In the genomic region with DNA sequence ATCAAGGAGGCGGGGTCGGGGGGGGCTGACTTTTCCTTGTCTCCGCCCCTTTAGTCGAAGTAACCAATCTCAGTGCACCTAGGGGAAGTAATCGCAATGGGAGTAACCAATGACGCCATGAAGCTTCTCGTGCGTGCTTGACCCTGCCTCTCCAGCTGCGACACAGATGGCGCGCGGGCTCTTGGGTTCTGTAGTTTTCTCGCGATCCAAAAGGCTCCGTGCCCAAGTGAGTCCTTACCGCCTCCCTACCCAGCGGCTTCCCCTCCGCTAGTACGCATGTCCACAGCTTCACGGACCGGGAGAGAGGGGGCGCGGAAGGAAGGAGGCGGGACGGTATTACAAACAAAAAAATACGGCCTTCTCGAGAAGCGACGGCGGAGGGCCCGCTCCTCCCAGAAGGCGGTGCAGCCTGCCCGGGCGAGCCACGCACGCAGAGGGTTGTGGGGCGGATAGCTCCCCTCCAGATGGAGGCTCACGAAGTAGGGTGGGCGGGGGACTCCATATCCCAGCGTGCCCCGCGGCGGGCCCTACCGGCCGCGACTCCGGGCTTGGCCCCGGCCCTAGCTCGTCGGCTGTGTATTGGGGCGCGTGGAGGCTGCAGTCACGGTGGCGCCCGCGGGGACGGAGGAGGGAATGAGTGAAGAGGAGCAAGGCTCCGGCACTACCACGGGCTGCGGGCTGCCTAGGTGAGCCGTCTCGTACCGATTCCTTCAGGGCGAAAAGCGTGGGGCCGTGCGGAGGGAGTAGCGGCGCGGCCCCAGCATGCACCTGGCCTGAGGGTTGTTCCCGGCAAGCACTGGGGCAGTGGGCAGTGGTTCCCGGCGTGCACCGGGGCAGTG, we compare ENCODE assay signal across 8 cellular contexts. TPM values are rescaled to one million over a fixed set of nuclear protein-coding genes. Genes with fewer than 3 reads are reported as not detected.
DNase-seq lines count a peak whose midpoint lies in the region; ATAC-seq and TF ChIP-seq lines count a peak whose summit lies in the region.

TARBP2 (plus strand) TSS at position 508 of the 839 bp plus-strand sequence; CDS start at position 634, 126 bp downstream.

- peak within 1 kb of the TSS; percentile 96 to 99 for H3K27ac ChIP-seq in coronary artery
- peak within 1 kb of the TSS; percentile 99 for H3K27ac ChIP-seq in layer of hippocampus (ENCODE audit: low read depth, low read length)

- TF ChIP-seq CTCF in BJ (IDR thresholded peaks at IDR 0.05; ENCODE audit: insufficient read depth, low read depth, low read length) (no peak), coronary artery (IDR thresholded peaks at IDR 0.05) (no peak)

- peak within 1 kb of the TSS; percentile 89 for H3K4me3 ChIP-seq in BJ (ENCODE audit: low read depth, low read length)
- peak within 1 kb of the TSS; percentile 84 for H3K4me3 ChIP-seq in coronary artery

- no peaks in the 10 kb centered on the region for H3K27me3 Mint-ChIP-seq in activated CD4-positive, alpha-beta T cell treated with anti-CD3 and anti-CD28 coated beads, Interleukin-2, amount 10 ng/mL, durations not matched to agents 24 days and 14 days

- H3K36me3 Mint-ChIP-seq in activated CD4-positive, alpha-beta T cell treated with anti-CD3 and anti-CD28 coated beads, Interleukin-2, amount 10 ng/mL, durations not matched to agents 24 days and 14 days (ENCODE audit: low read depth), result peaks cover 9% of the 10 kb centered on the region

- peaks cover 35% of the 10 kb centered on the region for H3K4me1 Mint-ChIP-seq in activated CD4-positive, alpha-beta T cell treated with anti-CD3 and anti-CD28 coated beads, Interleukin-2, amount 10 ng/mL, durations not matched to agents 24 days and 14 days

- H3K9me3 Mint-ChIP-seq in activated CD4-positive, alpha-beta T cell treated with anti-CD3 and anti-CD28 coated beads, Interleukin-2, amount 10 ng/mL, durations not matched to agents 24 days and 14 days, result no peaks in the 10 kb centered on the region

- H3K36me3 ChIP-seq in BJ (ENCODE audit: control insufficient read depth, insufficient read depth, low read length), result peaks cover 9% of the 10 kb centered on the region

- H3K4me3 Mint-ChIP-seq in activated CD4-positive, alpha-beta T cell treated with anti-CD3 and anti-CD28 coated beads, Interleukin-2, amount 10 ng/mL, durations not matched to agents 24 days and 14 days, result peak within 1 kb of the TSS; percentile 93

- ATAC-seq in GM19324 (IDR thresholded peaks at IDR 0.05; ENCODE audit: low FRiP score, unreplicated experiment) (peak; percentile 86), HG03469 (IDR thresholded peaks at IDR 0.05; ENCODE audit: unreplicated experiment) (peak; percentile 51)

- H3K27ac Mint-ChIP-seq in activated CD4-positive, alpha-beta T cell treated with anti-CD3 and anti-CD28 coated beads, Interleukin-2, amount 10 ng/mL, durations not matched to agents 24 days and 14 days, result peak within 1 kb of the TSS; percentile 97

- no peaks in the 10 kb centered on the region for H3K27me3 ChIP-seq in BJ (ENCODE audit: control insufficient read depth, insufficient read depth, low read length)
- no peaks in the 10 kb centered on the region for H3K27me3 ChIP-seq in layer of hippocampus (ENCODE audit: control insufficient read depth, insufficient read depth, low read length)

- DNase-seq in BJ (ENCODE audit: low read depth) (peak; percentile 98), NCI-H526 treated with DMSO at 0.1 percent for 48 hours (lab: John Stamatoyannopoulos, UW) (peak; percentile 99), coronary artery (ENCODE audit: low spot score) (peak; percentile 99)
- peak; percentile 98 for DNase-seq in activated CD4-positive, alpha-beta T cell treated with anti-CD3 and anti-CD28 coated beads, Interleukin-2, amount 10 ng/mL, durations not matched to agents 24 days and 14 days
- DNase-seq in stimulated activated CD4-positive, alpha-beta T cell treated with anti-CD3 and anti-CD28 coated beads, Interleukin-1b, Interleukin-23, amount 100 ng/mL, for 4 hours (ENCODE audit: low read depth in 2 of 2), result peak; percentile 95 to 97

- intact Hi-C loops in activated CD4-positive, alpha-beta T cell treated with anti-CD3 and anti-CD28 coated beads, Interleukin-2, amount 10 ng/mL, durations not matched to agents 24 days and 14 days (cut with micrococcal nuclease), result loop anchor here (1.0 to 2.0 kb wide), 9 partner anchors 8 to 321 kb away; partner anchors contain the start of genes ATF7, ATP5MC2, CALCOCO1 and CSAD

- CTCF ChIA-PET in BJ (lab: Yijun Ruan, JAX), result interaction anchor here (0.6 to 1.8 kb wide), 10 partner anchors 8 to 177 kb away, joined by 3 to 9 read pairs (median 4); partner anchors contain the start of gene ATP5MC2

- POLR2A ChIA-PET in BJ (lab: Charles Lee), result interaction anchor here (0.5 to 1.4 kb wide), 10 partner anchors 9 to 1354 kb away, joined by 3 to 8 read pairs (median 3); no protein-coding TSS in a partner anchor

RNA-seq across cellular contexts. Expression of gene TARBP2, which starts in this region (rescaled TPM):
- polyA plus RNA-seq in BJ (2011; rRNA removed), result 33.9 and 44.9 TPM in 2 replicates
- 18.0 and 28.2 TPM in 2 replicates for polyA minus RNA-seq in BJ (2011; rRNA and poly(A)+ RNA removed)
- total RNA-seq in activated CD4-positive, alpha-beta T cell treated with anti-CD3 and anti-CD28 coated beads, Interleukin-2, amount 10 ng/mL, durations not matched to agents 24 days and 14 days, result 49.7 and 52.2 TPM in 2 replicates

Comparison
In these comparisons a context has a peak if more than half of its experiments do, and no peak if none do; other contexts are left out.
1. Peak in every context shown above with its lines: DNase-seq, ATAC-seq, H3K4me3 ChIP-seq and H3K27ac ChIP-seq.